In genomic region chr6:70108230-70108629, GRCh38 we compare ENCODE assay signal across 8 cellular contexts.
DNase-seq lines count a peak whose midpoint lies in the region; ATAC-seq, FAIRE-seq and TF ChIP-seq lines count a peak whose summit lies in the region.

No MANE protein-coding gene starts in this region.

- no peak overlapping the region for H3K4me3 Mint-ChIP-seq in Caco-2 (ENCODE audit: unreplicated experiment)

- no peaks in the 10 kb centered on the region for H3K79me2 ChIP-seq in keratinocyte (ENCODE audit: control insufficient read depth, insufficient read depth, low read length)

- dilution Hi-C loops in keratinocyte (cut with MboI; ENCODE audit: extremely low pct_ligation_motif_present, low sequenced_read_pairs): no loop called here

- in situ Hi-C loops in astrocyte of the cerebellum (cut with HindIII; ENCODE audit: low sequenced_read_pairs): no loop called here

- no peak for ATAC-seq in HG02759 (IDR thresholded peaks at IDR 0.05; ENCODE audit: unreplicated experiment)
- ATAC-seq in GM21737 (IDR thresholded peaks at IDR 0.05; ENCODE audit: unreplicated experiment): no peak

- H3K36me3 ChIP-seq in Caco-2 (ENCODE audit: control insufficient read depth, insufficient read depth, low read length) (no peaks in the 10 kb centered on the region), keratinocyte (ENCODE audit: control insufficient read depth in 2 of 2, extremely low read depth in 1 of 2, insufficient read depth in 2 of 2, low read length in 2 of 2) (no peaks in the 10 kb centered on the region)

- H3K27me3 ChIP-seq in Caco-2 (replicated peaks; ENCODE audit: control insufficient read depth, insufficient read depth, low read length): no peaks in the 10 kb centered on the region
- H3K27me3 ChIP-seq in keratinocyte (ENCODE audit: control insufficient read depth, extremely low read depth, insufficient read depth, low read length): no peaks in the 10 kb centered on the region

- peak; percentile 92 for FAIRE-seq in GM19239 (lab: Jason Lieb, UNC)
- FAIRE-seq in keratinocyte (lab: Jason Lieb, UNC): no peak

- no peak overlapping the region for H3K9ac ChIP-seq in keratinocyte (ENCODE audit: control insufficient read depth, extremely low read depth, insufficient read depth, low read length)

- DNase-seq in Caco-2 (peak in 1 of 2 experiments; percentile 37), GM19239 (ENCODE audit: insufficient read length, low spot score) (no peak), NCI-H1048 (lab: John Stamatoyannopoulos, UW) (peak; percentile 18), astrocyte of the cerebellum (ENCODE audit: low read depth) (peak; percentile 39), keratinocyte (ENCODE audit: low read depth, low spot score) (no peak), ecto neural progenitor cell (ENCODE audit: low spot score) (no peak)

- H3K4me2 ChIP-seq in keratinocyte (ENCODE audit: control insufficient read depth, extremely low read depth, insufficient read depth, low read depth, low read length): no peak overlapping the region

- H3K4me3 ChIP-seq in Caco-2 (ENCODE audit: low read depth, low read length): no peak overlapping the region
- H3K4me3 ChIP-seq in astrocyte of the cerebellum (ENCODE audit: low read depth, low read length): no peak overlapping the region
- H3K4me3 ChIP-seq in keratinocyte (ENCODE audit: control insufficient read depth in 2 of 3, extremely low read depth in 1 of 3, insufficient read depth in 2 of 3, low read depth in 1 of 3, low read length in 3 of 3): no peak overlapping the region

- no peaks in the 10 kb centered on the region for H3K36me3 Mint-ChIP-seq in Caco-2 (ENCODE audit: insufficient read depth, unreplicated experiment)

- H3K9me3 Mint-ChIP-seq in Caco-2 (ENCODE audit: unreplicated experiment): no peaks in the 10 kb centered on the region

- H3K27me3 Mint-ChIP-seq in Caco-2 (ENCODE audit: insufficient read depth, unreplicated experiment): peaks cover 12% of the 10 kb centered on the region

- CTCF ChIA-PET in Caco-2 (lab: Charles Lee): interaction anchor here (1.0 kb wide), 1 partner anchor 311 kb away, joined by 3 read pairs; the partner anchor contains the start of gene LMBRD1

- intact Hi-C loops in Caco-2 (cut with micrococcal nuclease; ENCODE audit: unreplicated experiment): loop anchor here (1.0 to 10.0 kb wide), 7 partner anchors 59 to 1763 kb away; no protein-coding TSS in a partner anchor

- no peak overlapping the region for H3K27ac ChIP-seq in keratinocyte (ENCODE audit: control insufficient read depth, insufficient read depth, low read length)

- POLR2A ChIA-PET in Caco-2 (lab: Charles Lee): no interaction called here

- H3K4me1 ChIP-seq in Caco-2: no peaks in the 10 kb centered on the region
- no peaks in the 10 kb centered on the region for H3K4me1 ChIP-seq in keratinocyte (ENCODE audit: control insufficient read depth, extremely low read depth, insufficient read depth, low read length)

- H3K27ac Mint-ChIP-seq in Caco-2 (ENCODE audit: unreplicated experiment): no peak overlapping the region

- no peaks in the 10 kb centered on the region for H3K9me1 ChIP-seq in keratinocyte (ENCODE audit: control insufficient read depth, extremely low read depth, insufficient read depth, low read length)

- H3K9me3 ChIP-seq in Caco-2 (no peaks in the 10 kb centered on the region), keratinocyte (ENCODE audit: control insufficient read depth, low read depth, low read length) (no peaks in the 10 kb centered on the region)

- no peaks in the 10 kb centered on the region for H3K4me1 Mint-ChIP-seq in Caco-2 (ENCODE audit: low read depth, unreplicated experiment)

- H4K20me1 ChIP-seq in keratinocyte (ENCODE audit: control insufficient read depth, extremely low read depth, insufficient read depth, low read length): no peaks in the 10 kb centered on the region

- no TSS peak for BruUV-seq in Caco-2 (replicated peaks; lab: Mats Ljungman, UMichigan)

- no peak overlapping the region for H2AFZ ChIP-seq in keratinocyte (ENCODE audit: control insufficient read depth, low read length)

- TF ChIP-seq CTCF in Caco-2 (IDR thresholded peaks at IDR 0.05; ENCODE audit: insufficient read depth in 1 of 2, low read depth in 1 of 2, low read length in 1 of 2, severe bottlenecking in 1 of 2, unreplicated experiment in 1 of 2): peak; percentile 68
- peak; percentile 62 for TF ChIP-seq CTCF in astrocyte of the cerebellum (IDR thresholded peaks at IDR 0.05; ENCODE audit: low read depth, low read length, missing control alignments)
- peak in 2 of 3 experiments; percentile 43 to 53 for TF ChIP-seq CTCF in keratinocyte (optimal IDR thresholded peaks at IDR 0.05 in 1 of 3, IDR thresholded peaks at IDR 0.05 in 1 of 3, conservative IDR thresholded peaks at IDR 0.05 in 1 of 3; ENCODE audit: extremely low read depth in 1 of 3, insufficient read depth in 2 of 3, low read length in 3 of 3)

Comparison
In these comparisons a context has a peak if more than half of its experiments do, and no peak if none do; other contexts are left out.
1. DNase-seq: peak in NCI-H1048 (single experiment) and astrocyte of the cerebellum (single experiment); none in GM19239 (single experiment), keratinocyte (single experiment) and ecto neural progenitor cell (single experiment).
2. Peak in every context shown above with its lines, with median percentiles within 50 percentile points of each other: CTCF ChIP-seq.